Comparison of ENCODE assay signal across 15 cellular contexts in the genomic region with DNA sequence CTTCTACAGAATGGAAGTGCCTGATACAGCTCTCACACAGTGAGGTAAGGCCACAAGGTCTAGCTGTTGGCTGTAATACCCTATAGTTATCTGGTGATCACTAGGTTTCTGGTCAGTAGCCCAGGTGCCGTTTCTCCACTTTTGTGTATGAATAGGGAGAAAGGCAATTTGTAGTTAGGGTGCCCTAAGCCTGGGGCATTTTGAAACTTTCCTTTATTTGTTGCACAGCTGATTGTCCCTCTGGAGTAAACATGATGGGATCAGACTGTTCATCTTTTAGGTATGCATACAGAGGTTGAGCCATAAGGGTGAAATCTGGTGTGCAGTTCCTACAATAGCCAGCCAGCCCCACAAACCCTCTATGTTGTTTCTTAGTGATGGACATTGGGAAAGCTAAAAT.
A peak's percentile ranks its signal among the peaks of the same experiment; 100 is the strongest.
DNase-seq lines count a peak whose midpoint lies in the region; ATAC-seq and TF ChIP-seq lines count a peak whose summit lies in the region.
"Had no signal": no experiment of that assay in that cellular context is flagged by ENCODE, and none has a peak within 500 bp of the region (broad histone marks: within the 10 kb centered on the region; RNA-seq: fewer than 3 reads in every experiment).

No MANE protein-coding gene starts in this region.

- POLR2A ChIA-PET in activated CD8-positive, alpha-beta T cell treated with anti-CD3 and anti-CD28 coated beads, Interleukin-2, amount 10 ng/mL, durations not matched to agents 7 days and 5 days (lab: Charles Lee): no interaction called here
- POLR2A ChIA-PET in activated CD8-positive, alpha-beta T cell treated with anti-CD3 and anti-CD28 coated beads for 36 hours (lab: Charles Lee): no interaction called here

- no peak for ATAC-seq in activated CD8-positive, alpha-beta T cell treated with anti-CD3 and anti-CD28 coated beads, Interleukin-2, amount 10 ng/mL, durations not matched to agents 7 days and 5 days
- no peak for ATAC-seq in activated CD8-positive, alpha-beta T cell treated with anti-CD3 and anti-CD28 coated beads for 36 hours
- ATAC-seq: CD8-positive, alpha-beta T cell; HCT116 had no signal

- no peak overlapping the region for H3K4me3 ChIP-seq in epithelial cell of esophagus (ENCODE audit: low read length)
- H3K4me3 ChIP-seq in fibroblast of villous mesenchyme (ENCODE audit: low read depth, low read length): no peak overlapping the region

- no peak overlapping the region for H3K4me3 Mint-ChIP-seq in activated CD8-positive, alpha-beta T cell treated with anti-CD3 and anti-CD28 coated beads, Interleukin-2, amount 10 ng/mL, durations not matched to agents 7 days and 5 days
- no peak overlapping the region for H3K4me3 Mint-ChIP-seq in activated CD8-positive, alpha-beta T cell treated with anti-CD3 and anti-CD28 coated beads for 36 hours
- no peak overlapping the region for H3K4me3 Mint-ChIP-seq in activated T-helper 2 cell treated with anti-CD3 and anti-CD28 coated beads, Interferon-gamma antibody, Interleukin-2, Interleukin-4, amounts not matched to agents 10 μg/mL and 5 μg/mL and 100 μg/mL, durations not matched to agents 14 hours and 24 hours and 36 hours (ENCODE audit: low read depth)
- H3K4me3 Mint-ChIP-seq: CD14-positive monocyte; CD8-positive, alpha-beta T cell had no signal

- H3K4me1 Mint-ChIP-seq in activated CD8-positive, alpha-beta T cell treated with anti-CD3 and anti-CD28 coated beads, Interleukin-2, amount 10 ng/mL, durations not matched to agents 7 days and 5 days (ENCODE audit: low read depth): no peaks in the 10 kb centered on the region
- H3K4me1 Mint-ChIP-seq in activated CD8-positive, alpha-beta T cell treated with anti-CD3 and anti-CD28 coated beads for 36 hours (ENCODE audit: low read depth): no peaks in the 10 kb centered on the region
- no peaks in the 10 kb centered on the region for H3K4me1 Mint-ChIP-seq in activated T-helper 2 cell treated with anti-CD3 and anti-CD28 coated beads, Interferon-gamma antibody, Interleukin-2, Interleukin-4, amounts not matched to agents 10 μg/mL and 5 μg/mL and 100 μg/mL, durations not matched to agents 14 hours and 24 hours and 36 hours (ENCODE audit: low read depth)

- CTCF ChIA-PET in activated CD8-positive, alpha-beta T cell treated with anti-CD3 and anti-CD28 coated beads, Interleukin-2, amount 10 ng/mL, durations not matched to agents 7 days and 5 days (lab: Charles Lee): no interaction called here
- CTCF ChIA-PET in activated CD8-positive, alpha-beta T cell treated with anti-CD3 and anti-CD28 coated beads for 36 hours (lab: Charles Lee): no interaction called here

- H3K36me3 Mint-ChIP-seq in activated CD8-positive, alpha-beta T cell treated with anti-CD3 and anti-CD28 coated beads, Interleukin-2, amount 10 ng/mL, durations not matched to agents 7 days and 5 days (ENCODE audit: low read depth): no peaks in the 10 kb centered on the region
- no peaks in the 10 kb centered on the region for H3K36me3 Mint-ChIP-seq in activated CD8-positive, alpha-beta T cell treated with anti-CD3 and anti-CD28 coated beads for 36 hours (ENCODE audit: low read depth)
- H3K36me3 Mint-ChIP-seq in activated T-helper 2 cell treated with anti-CD3 and anti-CD28 coated beads, Interferon-gamma antibody, Interleukin-2, Interleukin-4, amounts not matched to agents 10 μg/mL and 5 μg/mL and 100 μg/mL, durations not matched to agents 14 hours and 24 hours and 36 hours (ENCODE audit: low read depth): no peaks in the 10 kb centered on the region
- H3K36me3 Mint-ChIP-seq: CD14-positive monocyte had no signal

- H3K9me3 Mint-ChIP-seq in activated CD8-positive, alpha-beta T cell treated with anti-CD3 and anti-CD28 coated beads, Interleukin-2, amount 10 ng/mL, durations not matched to agents 7 days and 5 days (ENCODE audit: insufficient read depth): no peaks in the 10 kb centered on the region
- H3K9me3 Mint-ChIP-seq in activated CD8-positive, alpha-beta T cell treated with anti-CD3 and anti-CD28 coated beads for 36 hours: no peaks in the 10 kb centered on the region
- H3K9me3 Mint-ChIP-seq in activated T-helper 2 cell treated with anti-CD3 and anti-CD28 coated beads, Interferon-gamma antibody, Interleukin-2, Interleukin-4, amounts not matched to agents 10 μg/mL and 5 μg/mL and 100 μg/mL, durations not matched to agents 14 hours and 24 hours and 36 hours: no peaks in the 10 kb centered on the region
- H3K9me3 Mint-ChIP-seq: CD8-positive, alpha-beta T cell had no signal

- no peak overlapping the region for H3K27ac ChIP-seq in substantia nigra (ENCODE audit: low read depth, low read length, poor library complexity, severe bottlenecking)
- H3K27ac ChIP-seq: 22Rv1 had no signal

- intact Hi-C loops in activated CD8-positive, alpha-beta T cell treated with anti-CD3 and anti-CD28 coated beads for 36 hours (cut with micrococcal nuclease): no loop called here
- intact Hi-C loops in activated T-helper 2 cell treated with anti-CD3 and anti-CD28 coated beads, Interferon-gamma antibody, Interleukin-2, Interleukin-4, amounts not matched to agents 10 μg/mL and 5 μg/mL and 100 μg/mL, durations not matched to agents 14 hours and 24 hours and 36 hours (cut with micrococcal nuclease): no loop called here

- DNase-seq in activated CD8-positive, alpha-beta T cell treated with anti-CD3 and anti-CD28 coated beads, Interleukin-2, amount 10 ng/mL, durations not matched to agents 7 days and 5 days: peak; percentile 1
- no peak for DNase-seq in activated CD8-positive, alpha-beta T cell treated with anti-CD3 and anti-CD28 coated beads for 36 hours
- DNase-seq in epithelial cell of esophagus (ENCODE audit: low read depth): peak; percentile 2
- DNase-seq in fibroblast of villous mesenchyme (ENCODE audit: low read depth): peak; percentile 7
- DNase-seq in NCI-H128 (lab: John Stamatoyannopoulos, UW; ENCODE audit: unreplicated experiment): no peak
- DNase-seq in activated T-helper 2 cell treated with anti-CD3 and anti-CD28 coated beads, Interferon-gamma antibody, Interleukin-2, Interleukin-4, amounts not matched to agents 10 μg/mL and 5 μg/mL and 100 μg/mL, durations not matched to agents 14 hours and 24 hours and 36 hours (ENCODE audit: low spot score): no peak
- no peak for DNase-seq in nucleus accumbens (lab: John Stamatoyannopoulos, UW)
- DNase-seq in substantia nigra (lab: John Stamatoyannopoulos, UW): no peak
- DNase-seq: CD8-positive, alpha-beta T cell; COR-L47; DND-41; GDM1 had no signal

- H3K27me3 Mint-ChIP-seq in activated CD8-positive, alpha-beta T cell treated with anti-CD3 and anti-CD28 coated beads, Interleukin-2, amount 10 ng/mL, durations not matched to agents 7 days and 5 days (ENCODE audit: low read depth): no peaks in the 10 kb centered on the region
- H3K27me3 Mint-ChIP-seq in activated CD8-positive, alpha-beta T cell treated with anti-CD3 and anti-CD28 coated beads for 36 hours: no peaks in the 10 kb centered on the region
- no peaks in the 10 kb centered on the region for H3K27me3 Mint-ChIP-seq in activated T-helper 2 cell treated with anti-CD3 and anti-CD28 coated beads, Interferon-gamma antibody, Interleukin-2, Interleukin-4, amounts not matched to agents 10 μg/mL and 5 μg/mL and 100 μg/mL, durations not matched to agents 14 hours and 24 hours and 36 hours (ENCODE audit: low read depth)

- no peak for TF ChIP-seq CTCF in activated CD8-positive, alpha-beta T cell treated with anti-CD3 and anti-CD28 coated beads for 36 hours (IDR thresholded peaks at IDR 0.05)
- TF ChIP-seq CTCF in epithelial cell of esophagus (IDR thresholded peaks at IDR 0.05; ENCODE audit: insufficient read depth, low read depth, low read length, missing control alignments) (no peak), fibroblast of villous mesenchyme (IDR thresholded peaks at IDR 0.05; ENCODE audit: insufficient read depth, low read depth, low read length) (no peak)

- no peak overlapping the region for H3K27ac Mint-ChIP-seq in activated CD8-positive, alpha-beta T cell treated with anti-CD3 and anti-CD28 coated beads, Interleukin-2, amount 10 ng/mL, durations not matched to agents 7 days and 5 days
- H3K27ac Mint-ChIP-seq in activated CD8-positive, alpha-beta T cell treated with anti-CD3 and anti-CD28 coated beads for 36 hours: no peak overlapping the region
- H3K27ac Mint-ChIP-seq in activated T-helper 2 cell treated with anti-CD3 and anti-CD28 coated beads, Interferon-gamma antibody, Interleukin-2, Interleukin-4, amounts not matched to agents 10 μg/mL and 5 μg/mL and 100 μg/mL, durations not matched to agents 14 hours and 24 hours and 36 hours: no peak overlapping the region
- H3K27ac Mint-ChIP-seq: CD14-positive monocyte; CD8-positive, alpha-beta T cell had no signal

Comparison
In these comparisons a context has a peak if more than half of its experiments do, and no peak if none do; other contexts are left out.
1. DNase-seq: peak in activated CD8-positive, alpha-beta T cell treated with anti-CD3 and anti-CD28 coated beads, Interleukin-2, amount 10 ng/mL, durations not matched to agents 7 days and 5 days (single experiment), epithelial cell of esophagus (single experiment) and fibroblast of villous mesenchyme (single experiment); none in activated CD8-positive, alpha-beta T cell treated with anti-CD3 and anti-CD28 coated beads for 36 hours (single experiment), NCI-H128 (single experiment), activated T-helper 2 cell treated with anti-CD3 and anti-CD28 coated beads, Interferon-gamma antibody, Interleukin-2, Interleukin-4, amounts not matched to agents 10 μg/mL and 5 μg/mL and 100 μg/mL, durations not matched to agents 14 hours and 24 hours and 36 hours (single experiment), nucleus accumbens (0 of 56) and substantia nigra (0 of 49).